Comparison of ENCODE assay signal across 15 cellular contexts in the genomic region with DNA sequence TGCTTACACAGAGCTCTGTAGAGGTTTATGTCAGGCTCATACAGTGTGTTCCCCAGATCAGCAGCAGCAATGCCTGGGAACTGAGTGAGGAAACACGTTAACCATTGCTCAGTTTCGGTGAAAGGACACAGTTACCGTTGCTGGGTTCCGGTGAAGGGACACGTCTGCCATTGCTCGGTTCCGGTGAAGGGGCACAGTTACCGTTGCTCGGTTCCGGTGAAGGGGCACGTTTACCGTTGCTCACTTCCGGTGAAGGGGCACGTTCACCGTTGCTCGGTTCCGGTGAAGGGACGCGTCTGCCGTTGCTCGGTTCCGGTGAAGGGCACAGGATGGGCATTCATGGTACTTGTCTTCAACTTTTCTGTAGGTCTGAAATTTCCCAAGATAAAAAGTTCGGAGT.
DNase-seq lines count a peak whose midpoint lies in the region; ATAC-seq and TF ChIP-seq lines count a peak whose summit lies in the region.
"Had no signal": no experiment of that assay in that cellular context is flagged by ENCODE, and none has a peak within 500 bp of the region (broad histone marks: within the 10 kb centered on the region; RNA-seq: fewer than 3 reads in every experiment).

No MANE protein-coding gene starts in this region.

- no peaks in the 10 kb centered on the region for H3K36me3 Mint-ChIP-seq in CD14-positive monocyte
- H3K36me3 Mint-ChIP-seq in brain = peaks cover 63% of the 10 kb centered on the region
- H3K36me3 Mint-ChIP-seq in nephron (ENCODE audit: low read depth) = peaks cover 23% of the 10 kb centered on the region
- H3K36me3 Mint-ChIP-seq: activated CD4-positive, alpha-beta memory T cell treated with anti-CD3 and anti-CD28 coated beads for 36 hours had no signal

- H3K4me3 Mint-ChIP-seq in CD14-positive monocyte = peak overlapping the region; percentile 31 to 34
- H3K4me3 Mint-ChIP-seq in brain = no peak overlapping the region
- H3K4me3 Mint-ChIP-seq in nephron = no peak overlapping the region
- H3K4me3 Mint-ChIP-seq: activated CD4-positive, alpha-beta memory T cell treated with anti-CD3 and anti-CD28 coated beads for 36 hours had no signal

- ATAC-seq in HG02642 (IDR thresholded peaks at IDR 0.05; ENCODE audit: poor library complexity, unreplicated experiment) (no peak), HG03378 (IDR thresholded peaks at IDR 0.05; ENCODE audit: unreplicated experiment) (no peak)
- ATAC-seq: HCT116, right lobe of liver had no signal

- H3K27ac Mint-ChIP-seq in CD14-positive monocyte (no peak overlapping the region), brain (peak overlapping the region in 3 of 5 experiments; percentile 56 to 80 (median 63)), nephron (peak overlapping the region; percentile 50 to 75 (median 69))
- H3K27ac Mint-ChIP-seq: activated CD4-positive, alpha-beta memory T cell treated with anti-CD3 and anti-CD28 coated beads for 36 hours had no signal

- peaks cover 0 to 2% (median 0%) of the 10 kb centered on the region in 7 donors for H3K9me3 Mint-ChIP-seq in CD14-positive monocyte
- peaks cover 0 to 5% (median 0%) of the 10 kb centered on the region in 5 experiments for H3K9me3 Mint-ChIP-seq in brain
- H3K9me3 Mint-ChIP-seq in nephron = no peaks in the 10 kb centered on the region
- H3K9me3 Mint-ChIP-seq: activated CD4-positive, alpha-beta memory T cell treated with anti-CD3 and anti-CD28 coated beads for 36 hours had no signal

- in situ Hi-C loops in KBM-7 (cut with MboI; ENCODE audit: low pct_unique_long_range_greater_than_20kb, low sequenced_read_pairs) = no loop called here

- H3K27me3 Mint-ChIP-seq in CD14-positive monocyte (ENCODE audit: low read depth in 3 of 3) (peaks cover 20 to 33% (median 27%) of the 10 kb centered on the region in 3 donors), brain (no peaks in the 10 kb centered on the region), nephron (ENCODE audit: low read depth) (no peaks in the 10 kb centered on the region)

- TF ChIP-seq CTCF in CD14-positive monocyte (IDR thresholded peaks at IDR 0.05) (no peak), brain (conservative IDR thresholded peaks at IDR 0.05) (no peak), nephron (IDR thresholded peaks at IDR 0.05; ENCODE audit: unreplicated experiment in 3 of 3) (no peak)

- H3K4me1 Mint-ChIP-seq in CD14-positive monocyte (no peaks in the 10 kb centered on the region), brain (peaks cover 25% of the 10 kb centered on the region), nephron (peaks cover 57% of the 10 kb centered on the region)

- DNase-seq in CD14-positive monocyte (ENCODE audit: low spot score) (no peak), KBM-7 (peak; percentile 77), CD1c-positive myeloid dendritic cell (ENCODE audit: extremely low spot score) (no peak), NCI-H1048 (lab: John Stamatoyannopoulos, UW) (no peak)
- DNase-seq: activated CD4-positive, alpha-beta memory T cell treated with anti-CD3 and anti-CD28 coated beads for 36 hours; DMS153; MM.1S; NCI-H187; NCI-H446; right lobe of liver had no signal

- intact Hi-C loops in CD14-positive monocyte (cut with micrococcal nuclease) = no loop called here

Comparison
In these comparisons a context has a peak if more than half of its experiments do, and no peak if none do; other contexts are left out.
1. H3K27ac Mint-ChIP-seq: peak in brain (3 of 5) and nephron (3 of 3); none in CD14-positive monocyte (0 of 7).
2. H3K4me3 Mint-ChIP-seq: peak in CD14-positive monocyte (2 of 2); none in brain (0 of 5) and nephron (0 of 3).